15 cellular contexts compared by ENCODE assay signal in the genomic region with DNA sequence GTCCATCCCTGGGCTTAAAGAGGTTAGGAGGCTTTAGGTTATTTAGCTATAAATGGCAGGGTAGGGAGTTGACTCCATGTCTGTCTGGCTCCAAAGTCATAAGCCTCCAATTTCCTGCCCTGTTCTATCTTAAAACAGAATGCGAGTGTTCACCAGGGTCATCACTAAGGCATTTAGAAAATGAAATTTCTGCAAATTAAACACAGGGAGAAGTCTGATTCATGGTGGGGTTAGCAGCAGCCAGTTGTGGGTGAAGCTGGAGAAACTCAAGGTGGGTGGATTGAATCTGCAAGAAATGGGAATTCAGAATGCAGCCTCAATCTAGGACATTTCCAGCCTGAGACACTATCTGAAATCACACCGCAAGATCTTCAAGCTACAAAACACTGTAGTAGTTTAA. TPM values are rescaled to one million over a fixed set of nuclear protein-coding genes. Genes with fewer than 3 reads are reported as not detected.
DNase-seq lines count a peak whose midpoint lies in the region; ATAC-seq, FAIRE-seq and TF ChIP-seq lines count a peak whose summit lies in the region.
"Had no signal": no experiment of that assay in that cellular context is flagged by ENCODE, and none has a peak within 500 bp of the region (broad histone marks: within the 10 kb centered on the region; RNA-seq: fewer than 3 reads in every experiment).

No MANE protein-coding gene starts in this region.

- H2BK20ac ChIP-seq in H9 (ENCODE audit: low read depth, low read length, poor library complexity, severe bottlenecking): no peak overlapping the region

- peaks cover 16% of the 10 kb centered on the region for H3K4me1 ChIP-seq in astrocyte (ENCODE audit: insufficient read depth, low read length)
- peaks cover 0 to 32% (median 13%) of the 10 kb centered on the region in 4 donors for H3K4me1 ChIP-seq in transverse colon
- no peaks in the 10 kb centered on the region for H3K4me1 ChIP-seq in H9 (ENCODE audit: insufficient read depth, low read length)
- H3K4me1 ChIP-seq: spleen, thyroid gland had no signal

- no peak overlapping the region for H3K56ac ChIP-seq in H9 (ENCODE audit: insufficient read length, low read depth, low read length)

- H4K91ac ChIP-seq in H9 (ENCODE audit: insufficient read length, low read depth, low read length): no peak overlapping the region

- no peaks in the 10 kb centered on the region for H3K79me2 ChIP-seq in astrocyte (ENCODE audit: insufficient read depth, low read length)
- H3K79me2 ChIP-seq in H9 (ENCODE audit: insufficient read depth, low read length): no peaks in the 10 kb centered on the region

- peaks cover 23% of the 10 kb centered on the region for H3K4me1 Mint-ChIP-seq in astrocyte (ENCODE audit: low read depth, unreplicated experiment)
- peaks cover 0 to 5% of the 10 kb centered on the region in 2 experiments; a peak in 2 of 4 replicates for H3K4me1 Mint-ChIP-seq in H9

- ATAC-seq in HG03565 (IDR thresholded peaks at IDR 0.05; ENCODE audit: unreplicated experiment): no peak
- ATAC-seq: gastrocnemius medialis had no signal

- intact Hi-C loops in transverse colon (cut with DNase I; ENCODE audit: low total_unique reads): no loop called here

- H3K4me2 ChIP-seq in astrocyte (ENCODE audit: low read length) (peak overlapping the region; percentile 59), H9 (ENCODE audit: insufficient read depth, insufficient read length, low read length) (no peak overlapping the region)

- H3K14ac ChIP-seq in H9 (ENCODE audit: insufficient read depth, low read length): no peak overlapping the region

- H3K27me3 ChIP-seq in astrocyte (ENCODE audit: insufficient read depth, low read length): no peaks in the 10 kb centered on the region
- H3K27me3 ChIP-seq in transverse colon: no peaks in the 10 kb centered on the region
- H3K27me3 ChIP-seq in H9 (ENCODE audit: insufficient read depth, low read length): no peaks in the 10 kb centered on the region
- H3K27me3 ChIP-seq: gastrocnemius medialis, spleen, thyroid gland had no signal

- 73 to 79% methylated on average over 2 of the region's 2 CpGs for WGBS in transverse colon (ENCODE audit: low coverage in 1 of 2), 2 donors
- no CpG with 5 or more reads among the region's 2 CpGs for WGBS in H9 (ENCODE audit: extremely low coverage, insufficient read length, low lambda C conversion rate)

- H4K20me1 ChIP-seq in astrocyte (ENCODE audit: insufficient read depth, low read length) (no peaks in the 10 kb centered on the region), H9 (ENCODE audit: control insufficient read depth, insufficient read depth, insufficient read length) (no peaks in the 10 kb centered on the region)

- no peak for TF ChIP-seq POLR2A in transverse colon (IDR thresholded peaks at IDR 0.05)

- peak overlapping the region; percentile 48 for H2AFZ ChIP-seq in astrocyte (ENCODE audit: low read depth, low read length)
- no peak overlapping the region for H2AFZ ChIP-seq in H9 (ENCODE audit: low read length)

- no peaks in the 10 kb centered on the region for H3K79me1 ChIP-seq in H9 (ENCODE audit: insufficient read depth, low read depth, low read length, poor library complexity, severe bottlenecking)

- no peak for TF ChIP-seq EP300 in transverse colon (IDR thresholded peaks at IDR 0.05; ENCODE audit: low read depth)

- H3K27me3 Mint-ChIP-seq in astrocyte (ENCODE audit: low read depth, unreplicated experiment) (no peaks in the 10 kb centered on the region), H9 (ENCODE audit: low read depth) (peaks cover 8% of the 10 kb centered on the region)
- H3K27me3 Mint-ChIP-seq: activated naive CD8-positive, alpha-beta T cell had no signal

- H4K8ac ChIP-seq in H9 (replicated peaks; ENCODE audit: insufficient read length, low read depth, low read length): no peak overlapping the region

- H3K9me3 ChIP-seq in astrocyte (ENCODE audit: insufficient read depth, low read depth, low read length): no peaks in the 10 kb centered on the region
- H3K9me3 ChIP-seq in transverse colon: peaks cover 0 to 5% of the 10 kb centered on the region in 2 donors
- H3K9me3 ChIP-seq in H9 (ENCODE audit: control insufficient read depth, low read depth, low read length): peaks cover 7% of the 10 kb centered on the region
- H3K9me3 ChIP-seq: gastrocnemius medialis, thyroid gland had no signal

- no peak for TF ChIP-seq CTCF in astrocyte (IDR thresholded peaks at IDR 0.05; ENCODE audit: insufficient read depth, low read depth, low read length)
- no peak for TF ChIP-seq CTCF in transverse colon (IDR thresholded peaks at IDR 0.05)
- TF ChIP-seq CTCF in H9 (conservative IDR thresholded peaks at IDR 0.05): no peak

- H3K36me3 Mint-ChIP-seq in astrocyte (ENCODE audit: low read depth, unreplicated experiment): peaks cover 2% of the 10 kb centered on the region
- peaks cover 14 to 20% (median 16%) of the 10 kb centered on the region in 3 experiments; a peak in 5 of 7 replicates for H3K36me3 Mint-ChIP-seq in H9 (ENCODE audit: insufficient read depth in 1 of 3, low read depth in 3 of 3)

- no peak overlapping the region for H4K5ac ChIP-seq in H9 (ENCODE audit: insufficient read length, low read depth, low read length)

- in situ Hi-C loops in transverse colon (cut with MboI; ENCODE audit: low pct_ligation_motif_present in 1 of 4, low pct_unique_long_range_greater_than_20kb in 1 of 4, low sequenced_read_pairs in 3 of 4): no loop called here

- peak overlapping the region; percentile 76 for H3K27ac ChIP-seq in astrocyte (ENCODE audit: low read depth, low read length)
- H3K27ac ChIP-seq in transverse colon: peak overlapping the region; percentile 38 to 78 (median 66)
- no peak overlapping the region for H3K27ac ChIP-seq in H9 (ENCODE audit: insufficient read length, low read depth, low read length)
- H3K27ac ChIP-seq: gastrocnemius medialis, spleen, thyroid gland had no signal

- H3K4me3 Mint-ChIP-seq in astrocyte (ENCODE audit: unreplicated experiment) (no peak overlapping the region), H9 (no peak overlapping the region)
- H3K4me3 Mint-ChIP-seq: activated naive CD8-positive, alpha-beta T cell; neural crest cell had no signal

- H2BK15ac ChIP-seq in H9 (ENCODE audit: low read depth, low read length): no peak overlapping the region

- no peak overlapping the region for H2AK5ac ChIP-seq in H9 (ENCODE audit: insufficient read length, low read length)

- H2BK120ac ChIP-seq in H9 (ENCODE audit: low read depth, low read length, poor library complexity, severe bottlenecking): no peak overlapping the region

- FAIRE-seq in astrocyte (lab: Jason Lieb, UNC): peak; percentile 43

- no peak overlapping the region for H3K23ac ChIP-seq in H9 (ENCODE audit: insufficient read length, low read depth, low read length)

- H3K9ac ChIP-seq in astrocyte (ENCODE audit: low read length): peak overlapping the region; percentile 30
- H3K9ac ChIP-seq in H9 (ENCODE audit: extremely low read depth, insufficient read length, low read length): no peak overlapping the region

- H3K18ac ChIP-seq in H9 (ENCODE audit: insufficient read length, low read depth, low read length): no peak overlapping the region

- H3K23me2 ChIP-seq in H9 (ENCODE audit: insufficient read length, low read depth, low read length, poor library complexity, severe bottlenecking): no peaks in the 10 kb centered on the region

- H3K9me3 Mint-ChIP-seq in astrocyte (ENCODE audit: unreplicated experiment) (peaks cover 13% of the 10 kb centered on the region), H9 (peaks cover 23 to 28% of the 10 kb centered on the region in 2 experiments)

- H2BK5ac ChIP-seq in H9 (ENCODE audit: insufficient read length, low read length): no peak overlapping the region

- H3K36me3 ChIP-seq in astrocyte (ENCODE audit: insufficient read depth, low read length) (no peaks in the 10 kb centered on the region), transverse colon (no peaks in the 10 kb centered on the region)
- H3K36me3 ChIP-seq: gastrocnemius medialis, spleen, thyroid gland had no signal

- H3K4me3 ChIP-seq in astrocyte (ENCODE audit: insufficient read depth, low read depth, low read length) (no peak overlapping the region), transverse colon (no peak overlapping the region)
- H3K4me3 ChIP-seq: gastrocnemius medialis, spleen, thyroid gland had no signal

- no peak overlapping the region for H3K4ac ChIP-seq in H9 (ENCODE audit: low read depth, low read length)

- H2BK12ac ChIP-seq in H9 (ENCODE audit: insufficient read length, low read depth, low read length): no peak overlapping the region

- peak overlapping the region; percentile 63 for H3K27ac Mint-ChIP-seq in astrocyte (ENCODE audit: unreplicated experiment)
- H3K27ac Mint-ChIP-seq in H9: no peak overlapping the region
- H3K27ac Mint-ChIP-seq: activated naive CD8-positive, alpha-beta T cell had no signal

- H3T11ph ChIP-seq in H9 (ENCODE audit: low read length): no peak overlapping the region

- DNase-seq in HCEC 1CT (peak; percentile 79), astrocyte (ENCODE audit: low read depth) (peak; percentile 84), kidney tubule cell (ENCODE audit: low spot score) (peak; percentile 90), transverse colon (no peak), H9 (no peak)
- no peak for DNase-seq in activated CD8-positive, alpha-beta memory T cell treated with anti-CD3 and anti-CD28 coated beads, Interleukin-2, amount 50 U/mL, for 48 hours
- DNase-seq: DMS79 treated with DMSO at 0.1 percent for 48 hours, gastrocnemius medialis, NCI-H524, SIG-M5, spleen, thyroid gland had no signal

RNA-seq across cellular contexts. Expression of gene C12orf75, which starts 13.0 kb away (rescaled TPM):
- total RNA-seq in astrocyte (130 and 163 TPM in 2 replicates), transverse colon (100 to 1,000 TPM in 1 of 4 donors, 10 to 100 TPM in 3; 14.1 to 120 (median 70.6) TPM), H9 (2021) (34.9 and 37.9 TPM in 2 replicates)

Comparison
In these comparisons a context has a peak if more than half of its experiments do, and no peak if none do; other contexts are left out.
1. DNase-seq: peak in HCEC 1CT (single experiment), astrocyte (single experiment) and kidney tubule cell (single experiment); none in transverse colon (single experiment), H9 (single experiment) and activated CD8-positive, alpha-beta memory T cell treated with anti-CD3 and anti-CD28 coated beads, Interleukin-2, amount 50 U/mL, for 48 hours (single experiment).